In the genomic region with DNA sequence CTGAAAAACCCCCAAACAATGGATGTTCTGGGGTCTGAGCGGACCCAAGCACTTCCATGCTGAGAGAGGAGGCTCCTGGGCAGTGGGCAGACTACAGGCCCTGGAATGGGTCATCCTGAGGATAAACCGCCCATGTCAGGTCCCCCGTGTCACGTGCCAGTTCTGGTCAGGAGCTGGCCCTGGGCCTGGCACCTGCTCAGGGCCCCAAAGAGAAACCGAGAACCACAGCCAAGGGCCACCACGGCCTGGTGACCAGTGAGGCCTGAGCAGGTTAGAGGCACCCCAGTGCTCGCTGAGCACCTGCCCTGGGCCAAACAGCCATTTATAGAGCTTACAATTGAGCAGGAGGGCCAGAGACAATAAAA, we compare ENCODE assay signal across 13 cellular contexts. TPM values are rescaled to one million over a fixed set of nuclear protein-coding genes. Genes with fewer than 3 reads are reported as not detected.
DNase-seq lines count a peak whose midpoint lies in the region; ATAC-seq and TF ChIP-seq lines count a peak whose summit lies in the region.
"Had no signal": no experiment of that assay in that cellular context is flagged by ENCODE, and none has a peak within 500 bp of the region (broad histone marks: within the 10 kb centered on the region; RNA-seq: fewer than 3 reads in every experiment).

No MANE protein-coding gene starts in this region.

- peaks cover 90% of the 10 kb centered on the region for H3K36me3 Mint-ChIP-seq in stimulated activated effector memory CD8-positive, alpha-beta T cell treated with anti-CD3 and anti-CD28 coated beads, Interleukin-12 subunit alpha, Interleukin-12 subunit beta, amount 100 ng/mL, for 72 hours

- H3K9me3 ChIP-seq in prostate gland = no peaks in the 10 kb centered on the region

- POLR2A ChIA-PET in RWPE1 (lab: Yijun Ruan, JAX; ENCODE audit: low non-redundant PET) = no interaction called here

- no peaks in the 10 kb centered on the region for H3K27me3 ChIP-seq in prostate gland (replicated peaks; ENCODE audit: insufficient read depth)

- DNase-seq in RWPE1 (ENCODE audit: low spot score) (no peak), cardiac septum (ENCODE audit: low spot score) (peak; percentile 71), left lobe of liver (ENCODE audit: low spot score) (no peak), activated gamma-delta T cell treated with Interleukin-2 at 50 U/mL for 16 hours (no peak), prostate gland (ENCODE audit: low spot score) (no peak)
- no peak for DNase-seq in stimulated activated effector memory CD8-positive, alpha-beta T cell treated with anti-CD3 and anti-CD28 coated beads, Interleukin-12 subunit alpha, Interleukin-12 subunit beta, amount 100 ng/mL, for 72 hours (ENCODE audit: low spot score in 2 of 2)
- no peak for DNase-seq in stimulated activated CD4-positive, alpha-beta T cell treated with anti-CD3 and anti-CD28 coated beads, Interleukin-4, amount 100 ng/mL, for 4 hours
- DNase-seq: CD4-positive, alpha-beta T cell; NCI-H1105 treated with DMSO at 0.1 percent for 48 hours; NCI-H187; NCI-H226; NCI-H524 treated with DMSO at 0.1 percent for 48 hours had no signal

- H3K27ac ChIP-seq in RWPE1 = peak overlapping the region; percentile 9; the same call in 1 of the 2 replicates
- no peak overlapping the region for H3K27ac ChIP-seq in prostate gland
- H3K27ac ChIP-seq: HL-60 had no signal

- H3K27ac Mint-ChIP-seq in stimulated activated effector memory CD8-positive, alpha-beta T cell treated with anti-CD3 and anti-CD28 coated beads, Interleukin-12 subunit alpha, Interleukin-12 subunit beta, amount 100 ng/mL, for 72 hours = peak overlapping the region; percentile 85

- TF ChIP-seq POLR2A in prostate gland (IDR thresholded peaks at IDR 0.05) = no peak

- peak; percentile 65 for ATAC-seq in left lobe of liver
- ATAC-seq in stimulated activated effector memory CD8-positive, alpha-beta T cell treated with anti-CD3 and anti-CD28 coated beads, Interleukin-12 subunit alpha, Interleukin-12 subunit beta, amount 100 ng/mL, for 72 hours = no peak

- TF ChIP-seq CTCF in RWPE1 (conservative IDR thresholded peaks at IDR 0.05; ENCODE audit: low read depth) (no peak), prostate gland (IDR thresholded peaks at IDR 0.05) (no peak)

- H3K36me3 ChIP-seq in prostate gland = peaks cover 6 to 35% of the 10 kb centered on the region in 2 donors

- H3K4me1 Mint-ChIP-seq in stimulated activated effector memory CD8-positive, alpha-beta T cell treated with anti-CD3 and anti-CD28 coated beads, Interleukin-12 subunit alpha, Interleukin-12 subunit beta, amount 100 ng/mL, for 72 hours = peaks cover 53% of the 10 kb centered on the region

- intact Hi-C loops in cardiac septum (cut with DNase I) (no loop called here), prostate gland (cut with DNase I) (no loop called here)

- H3K4me3 Mint-ChIP-seq in stimulated activated effector memory CD8-positive, alpha-beta T cell treated with anti-CD3 and anti-CD28 coated beads, Interleukin-12 subunit alpha, Interleukin-12 subunit beta, amount 100 ng/mL, for 72 hours = no peak overlapping the region
- H3K4me3 Mint-ChIP-seq: CD4-positive, alpha-beta T cell had no signal

- CTCF ChIA-PET in RWPE1 (lab: Yijun Ruan, JAX) = interaction anchor here (0.6 to 1.7 kb wide), 6 partner anchors 9 to 67 kb away, joined by 3 to 7 read pairs (median 3); no protein-coding TSS in a partner anchor

- WGBS in prostate gland = 95% methylated on average over 7 of the region's 7 CpGs

- H3K4me1 ChIP-seq in prostate gland (replicated peaks) = no peaks in the 10 kb centered on the region

- no peak overlapping the region for H3K4me3 ChIP-seq in prostate gland

- H3K9me3 Mint-ChIP-seq in stimulated activated effector memory CD8-positive, alpha-beta T cell treated with anti-CD3 and anti-CD28 coated beads, Interleukin-12 subunit alpha, Interleukin-12 subunit beta, amount 100 ng/mL, for 72 hours = no peaks in the 10 kb centered on the region
- H3K9me3 Mint-ChIP-seq: CD4-positive, alpha-beta T cell had no signal

RNA-seq across cellular contexts. Expression of gene LMAN2, which starts 15.8 kb away (rescaled TPM):
- total RNA-seq in cardiac septum = 67.5 TPM
- 162 TPM for total RNA-seq in left lobe of liver
- total RNA-seq in prostate gland = 100 to 1,000 TPM; 350 to 369 TPM

RNA-seq across cellular contexts. Expression of gene RGS14, which starts 22.0 kb away (rescaled TPM):
- total RNA-seq in cardiac septum = 4.3 TPM
- total RNA-seq in left lobe of liver = 34.6 TPM
- 10 to 100 TPM; 13.3 to 24.2 TPM for total RNA-seq in prostate gland

RNA-seq across cellular contexts. Expression of gene MXD3, which starts 24.0 kb away (rescaled TPM):
- total RNA-seq in cardiac septum (1.9 TPM), left lobe of liver (9.4 TPM), prostate gland (10 to 100 TPM; 13.5 to 20.5 TPM)

RNA-seq across cellular contexts. Expression of gene PRELID1, which starts 32.1 kb away (rescaled TPM):
- total RNA-seq in cardiac septum = 49.8 TPM
- total RNA-seq in left lobe of liver = 68.1 TPM
- 10 to 100 TPM; 76.5 to 95.8 TPM for total RNA-seq in prostate gland

RNA-seq across cellular contexts. Expression of gene RAB24, which starts 32.2 kb away (rescaled TPM):
- total RNA-seq in cardiac septum = 19.0 TPM
- total RNA-seq in left lobe of liver = 15.3 TPM
- 10 to 100 TPM; 30.0 to 30.4 TPM for total RNA-seq in prostate gland
